ENCODE assay signal across 1 cellular context in the genomic region with DNA sequence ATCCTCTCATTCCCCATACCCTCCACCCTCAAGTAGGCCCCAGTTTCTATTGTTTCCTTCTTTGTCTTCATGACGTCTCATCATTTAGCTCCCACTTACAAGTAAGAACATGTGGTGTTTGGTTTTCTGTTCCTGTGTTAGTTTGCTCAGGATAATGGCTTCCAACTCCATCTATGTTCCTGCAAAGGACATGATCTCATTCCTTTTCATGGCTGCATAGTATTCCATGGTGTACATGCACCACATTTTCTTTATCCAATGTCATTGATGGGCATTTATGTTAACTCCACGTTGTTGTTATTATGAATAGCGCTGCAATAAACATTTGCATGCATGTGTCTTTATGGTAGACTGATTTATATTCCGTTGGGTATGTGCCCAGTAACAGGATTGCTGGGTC. TPM values are rescaled to one million over a fixed set of nuclear protein-coding genes. Genes with fewer than 3 reads are reported as not detected.
"Had no signal": no experiment of that assay in that cellular context is flagged by ENCODE, and none has a peak within 500 bp of the region (broad histone marks: within the 10 kb centered on the region; RNA-seq: fewer than 3 reads in every experiment).

No MANE protein-coding gene starts in this region.

RNA-seq across cellular contexts. Expression of a gene that starts 45.4 kb away (rescaled TPM):
- total RNA-seq: G401 had no signal
